ENCODE assay signal across 1 cellular context in the genomic region with DNA sequence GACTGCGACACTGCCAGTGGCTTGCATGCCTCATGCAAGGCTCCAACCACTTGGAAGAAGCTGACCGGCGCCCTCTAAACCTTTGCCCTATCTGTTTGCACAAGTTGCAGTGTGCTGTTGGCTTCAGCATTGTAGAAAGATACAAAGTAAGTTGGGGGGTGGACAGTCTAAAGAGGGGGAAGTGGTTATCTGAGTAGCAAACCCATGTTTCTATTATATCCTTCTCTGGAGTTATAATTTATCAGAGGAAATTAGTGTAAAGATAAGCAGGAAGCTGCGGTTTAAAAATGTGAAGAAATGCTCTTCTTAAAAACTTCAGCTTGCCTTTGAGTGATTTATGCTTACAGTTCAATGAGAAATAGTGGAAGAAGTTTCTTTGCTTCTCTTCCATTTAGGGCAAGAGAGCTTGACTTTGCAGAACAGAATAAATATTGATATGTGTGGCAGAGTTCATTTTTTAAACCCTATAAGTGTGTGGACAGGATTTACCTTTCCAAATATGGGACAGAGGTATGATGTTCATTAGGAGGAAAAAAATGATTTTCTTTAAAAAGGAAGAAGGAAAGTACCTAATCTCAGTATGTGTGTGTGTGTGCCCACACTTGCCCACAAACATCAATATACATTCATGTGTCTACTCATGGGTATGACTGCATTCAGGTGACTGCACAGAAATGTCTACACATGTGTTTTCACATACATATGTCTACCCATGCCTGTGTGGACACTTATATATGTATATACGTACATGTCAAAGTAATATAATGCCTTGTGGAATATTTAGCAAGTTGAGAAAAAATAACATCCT.
TF ChIP-seq lines count a peak whose summit lies in the region.

No MANE protein-coding gene starts in this region.

TF ChIP-seq in GM12878, 131 proteins besides CTCF, POLR2A, EP300 and RAD21:
- TF ChIP-seq SREBF1 (IDR thresholded peaks at IDR 0.05; ENCODE audit: low read length) (no peak), BHLHE40 (IDR thresholded peaks at IDR 0.05; ENCODE audit: borderline replicate concordance in 1 of 2, low read depth in 2 of 2, low read length in 1 of 2) (peak in 1 of 2 experiments; percentile 17; a peak in 1 of 4 replicates)
- TF ChIP-seq, protein P1, sequence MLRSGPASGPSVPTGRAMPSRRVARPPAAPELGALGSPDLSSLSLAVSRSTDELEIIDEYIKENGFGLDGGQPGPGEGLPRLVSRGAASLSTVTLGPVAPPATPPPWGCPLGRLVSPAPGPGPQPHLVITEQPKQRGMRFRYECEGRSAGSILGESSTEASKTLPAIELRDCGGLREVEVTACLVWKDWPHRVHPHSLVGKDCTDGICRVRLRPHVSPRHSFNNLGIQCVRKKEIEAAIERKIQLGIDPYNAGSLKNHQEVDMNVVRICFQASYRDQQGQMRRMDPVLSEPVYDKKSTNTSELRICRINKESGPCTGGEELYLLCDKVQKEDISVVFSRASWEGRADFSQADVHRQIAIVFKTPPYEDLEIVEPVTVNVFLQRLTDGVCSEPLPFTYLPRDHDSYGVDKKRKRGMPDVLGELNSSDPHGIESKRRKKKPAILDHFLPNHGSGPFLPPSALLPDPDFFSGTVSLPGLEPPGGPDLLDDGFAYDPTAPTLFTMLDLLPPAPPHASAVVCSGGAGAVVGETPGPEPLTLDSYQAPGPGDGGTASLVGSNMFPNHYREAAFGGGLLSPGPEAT (IDR thresholded peaks at IDR 0.05; ENCODE audit: low read depth): peak; percentile 30; the same call in 1 of the 2 replicates
